ENCODE assay signal across 1 cellular context in genomic region chr2:38668092-38668491, GRCh38.
TF ChIP-seq lines count a peak whose summit lies in the region.

No MANE protein-coding gene starts in this region.

TF ChIP-seq in liver, 16 proteins besides CTCF, POLR2A, EP300 and RAD21 (continued from another document):
- TF ChIP-seq REST (IDR thresholded peaks at IDR 0.05) (no peak), NR2F2 (IDR thresholded peaks at IDR 0.05) (no peak), SP1 (IDR thresholded peaks at IDR 0.05) (no peak), FOXA2 (IDR thresholded peaks at IDR 0.05) (no peak)
